Comparison of ENCODE assay signal across 1 cellular context in genomic region chr12:14394317-14395058, GRCh38.
TF ChIP-seq lines count a peak whose summit lies in the region.

No MANE protein-coding gene starts in this region.

TF ChIP-seq in HEK293, 187 proteins besides CTCF, POLR2A, EP300 and RAD21 (continued from another document and continues in another):
- TF ChIP-seq TSHZ1 (tag by site-specific recombination; IDR thresholded peaks at IDR 0.05; ENCODE audit: borderline replicate concordance) (no peak), ZSCAN5A (tag by site-specific recombination; IDR thresholded peaks at IDR 0.05) (no peak), ZNF561 (tag by site-specific recombination; IDR thresholded peaks at IDR 0.05; ENCODE audit: borderline replicate concordance) (no peak), SP7 (tag by site-specific recombination; IDR thresholded peaks at IDR 0.05) (no peak), ZBTB11 (tag by site-specific recombination; conservative IDR thresholded peaks at IDR 0.05; ENCODE audit: low read depth) (no peak), MZF1 (tag by site-specific recombination; IDR thresholded peaks at IDR 0.05; ENCODE audit: borderline replicate concordance) (peak; percentile 44; the same call in 1 of the 2 replicates), GLI4 (tag by site-specific recombination; IDR thresholded peaks at IDR 0.05) (no peak), MEIS1 (CRISPR knock-in tag; IDR thresholded peaks at IDR 0.05; ENCODE audit: borderline replicate concordance) (no peak), TRIM28 (IDR thresholded peaks at IDR 0.05; ENCODE audit: borderline replicate concordance, low read length) (peak; percentile 77; the same call in 1 of the 2 replicates), ZNF10 (tag by site-specific recombination; IDR thresholded peaks at IDR 0.05) (no peak), RBAK (tag by site-specific recombination; IDR thresholded peaks at IDR 0.05) (no peak), ZNF518A (tag by site-specific recombination; conservative IDR thresholded peaks at IDR 0.05; ENCODE audit: low read depth) (no peak), ZNF19 (tag by site-specific recombination; IDR thresholded peaks at IDR 0.05; ENCODE audit: low read depth) (no peak), ZNF707 (tag by site-specific recombination; IDR thresholded peaks at IDR 0.05) (no peak), ZNF623 (tag by site-specific recombination; IDR thresholded peaks at IDR 0.05) (no peak), ZNF639 (tag by site-specific recombination; IDR thresholded peaks at IDR 0.05) (no peak), ZSCAN30 (tag by site-specific recombination; IDR thresholded peaks at IDR 0.05) (peak; percentile 31; the same call in 1 of the 2 replicates), ZNF138 (tag by site-specific recombination; IDR thresholded peaks at IDR 0.05; ENCODE audit: borderline replicate concordance) (no peak), ZNF488 (tag by site-specific recombination; IDR thresholded peaks at IDR 0.05) (no peak), ZNF785 (tag by site-specific recombination; IDR thresholded peaks at IDR 0.05) (no peak), ZBTB7A (tag by site-specific recombination; IDR thresholded peaks at IDR 0.05; ENCODE audit: low read depth) (no peak), ZNF140 (tag by site-specific recombination; IDR thresholded peaks at IDR 0.05) (no peak), ZBTB49 (tag by site-specific recombination; IDR thresholded peaks at IDR 0.05; ENCODE audit: low read depth) (no peak), PRDM4 (tag by site-specific recombination; IDR thresholded peaks at IDR 0.05) (no peak), ZFP69B (tag by site-specific recombination; IDR thresholded peaks at IDR 0.05) (no peak), ZNF16 (tag by site-specific recombination; IDR thresholded peaks at IDR 0.05; ENCODE audit: low read depth) (no peak), ZSCAN4 (tag by site-specific recombination; IDR thresholded peaks at IDR 0.05) (no peak), TCF7L2 (IDR thresholded peaks at IDR 0.05; ENCODE audit: borderline replicate concordance, low read depth, low read length) (no peak), KLF17 (tag by site-specific recombination; IDR thresholded peaks at IDR 0.05) (no peak)
